ENCODE assay signal across 6 cellular contexts in genomic region chr15:79458491-79458890, GRCh38.
"Had no signal": no experiment of that assay in that cellular context is flagged by ENCODE, and none has a peak within 500 bp of the region (broad histone marks: within the 10 kb centered on the region; RNA-seq: fewer than 3 reads in every experiment).

No MANE protein-coding gene starts in this region.

- DNase-seq: H9, HCEC 1CT had no signal

- FAIRE-seq: H1, H54, HepG2 had no signal

- H3K4me3 ChIP-seq: GM23338 had no signal

- ATAC-seq: GM23338, HepG2 had no signal
